18 cellular contexts compared by ENCODE assay signal in the genomic region with DNA sequence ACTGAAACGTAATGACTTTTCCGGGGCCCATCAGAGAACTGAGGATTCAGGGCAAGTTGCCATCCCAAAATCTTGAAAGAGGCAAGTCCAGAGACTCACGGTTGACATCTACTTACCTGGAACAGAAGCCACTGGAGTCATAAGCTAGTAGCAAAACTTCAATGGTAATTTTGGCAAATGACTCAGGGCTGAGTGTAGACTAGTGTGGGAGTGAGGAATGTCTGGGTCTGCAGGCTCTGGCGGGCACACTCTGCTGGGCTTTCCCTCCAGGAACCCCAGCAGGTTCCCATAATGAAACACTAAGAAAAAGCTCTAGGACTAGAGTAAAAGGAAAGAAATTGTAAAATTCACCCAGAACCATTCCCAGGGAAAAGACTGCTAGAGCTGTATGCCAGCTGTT.
A peak's percentile ranks its signal among the peaks of the same experiment; 100 is the strongest.
DNase-seq lines count a peak whose midpoint lies in the region; ATAC-seq and TF ChIP-seq lines count a peak whose summit lies in the region.
"Had no signal": no experiment of that assay in that cellular context is flagged by ENCODE, and none has a peak within 500 bp of the region (broad histone marks: within the 10 kb centered on the region; RNA-seq: fewer than 3 reads in every experiment).

No MANE protein-coding gene starts in this region.

- H3K4me3 ChIP-seq in fibroblast of pulmonary artery (replicated peaks; ENCODE audit: low read depth, low read length) = no peak overlapping the region

- no peak overlapping the region for H3K4me3 Mint-ChIP-seq in activated naive CD8-positive, alpha-beta T cell treated with anti-CD3 and anti-CD28 coated beads, Interleukin-2, amount 50 U/mL, for 24 hours
- no peak overlapping the region for H3K4me3 Mint-ChIP-seq in activated naive CD8-positive, alpha-beta T cell treated with anti-CD3 and anti-CD28 coated beads for 36 hours
- no peak overlapping the region for H3K4me3 Mint-ChIP-seq in activated T-helper 17 cell treated with anti-CD3 and anti-CD28 coated beads, Interleukin-2, amount 50 U/mL, for 72 hours
- H3K4me3 Mint-ChIP-seq: activated CD4-positive, alpha-beta T cell treated with anti-CD3 and anti-CD28 coated beads, Interleukin-2, amount 10 ng/mL, durations not matched to agents 24 days and 14 days; CD4-positive, CD25-positive, alpha-beta regulatory T cell; natural killer cell had no signal

- DNase-seq in activated naive CD8-positive, alpha-beta T cell treated with anti-CD3 and anti-CD28 coated beads, Interleukin-2, amount 50 U/mL, for 24 hours = no peak
- no peak for DNase-seq in activated naive CD8-positive, alpha-beta T cell treated with anti-CD3 and anti-CD28 coated beads for 36 hours
- DNase-seq in fibroblast of pulmonary artery (ENCODE audit: low read depth) (peak; percentile 13), stromal cell of bone marrow (ENCODE audit: low read depth) (peak; percentile 48), activated gamma-delta T cell (lab: John Stamatoyannopoulos, UW) (no peak), NK-92 (lab: John Stamatoyannopoulos, UW; ENCODE audit: unreplicated experiment) (no peak)
- DNase-seq: 8988T; activated CD4-positive, alpha-beta T cell treated with anti-CD3 and anti-CD28 coated beads, Interleukin-2, amount 10 ng/mL, durations not matched to agents 24 days and 14 days; activated naive CD4-positive, alpha-beta T cell; CD4-positive, CD25-positive, alpha-beta regulatory T cell; DMS153; natural killer cell; NCI-H446; stimulated activated CD4-positive, alpha-beta T cell treated with anti-CD3 and anti-CD28 coated beads, Interleukin-4, amount 100 ng/mL, for 4 hours had no signal

- no peaks in the 10 kb centered on the region for H3K9me3 Mint-ChIP-seq in activated naive CD8-positive, alpha-beta T cell treated with anti-CD3 and anti-CD28 coated beads, Interleukin-2, amount 50 U/mL, for 24 hours
- H3K9me3 Mint-ChIP-seq in activated naive CD8-positive, alpha-beta T cell treated with anti-CD3 and anti-CD28 coated beads for 36 hours = no peaks in the 10 kb centered on the region
- no peaks in the 10 kb centered on the region for H3K9me3 Mint-ChIP-seq in activated T-helper 17 cell treated with anti-CD3 and anti-CD28 coated beads, Interleukin-2, amount 50 U/mL, for 72 hours
- H3K9me3 Mint-ChIP-seq: natural killer cell had no signal

- ATAC-seq in activated naive CD8-positive, alpha-beta T cell treated with anti-CD3 and anti-CD28 coated beads, Interleukin-2, amount 50 U/mL, for 24 hours = peak; percentile 57
- ATAC-seq in activated T-helper 17 cell treated with anti-CD3 and anti-CD28 coated beads, Interleukin-2, amount 50 U/mL, for 72 hours (replicated peaks) = peak; percentile 56
- ATAC-seq in HG02852 (IDR thresholded peaks at IDR 0.05; ENCODE audit: unreplicated experiment) = no peak
- ATAC-seq: esophagus mucosa, HepG2, natural killer cell had no signal

- H3K27me3 Mint-ChIP-seq in activated naive CD8-positive, alpha-beta T cell treated with anti-CD3 and anti-CD28 coated beads, Interleukin-2, amount 50 U/mL, for 24 hours = peaks cover 9% of the 10 kb centered on the region
- H3K27me3 Mint-ChIP-seq in activated naive CD8-positive, alpha-beta T cell treated with anti-CD3 and anti-CD28 coated beads for 36 hours = peaks cover 8% of the 10 kb centered on the region
- H3K27me3 Mint-ChIP-seq in activated T-helper 17 cell treated with anti-CD3 and anti-CD28 coated beads, Interleukin-2, amount 50 U/mL, for 72 hours = peaks cover 23% of the 10 kb centered on the region

- H3K36me3 Mint-ChIP-seq in activated naive CD8-positive, alpha-beta T cell treated with anti-CD3 and anti-CD28 coated beads, Interleukin-2, amount 50 U/mL, for 24 hours (ENCODE audit: low read depth) = no peaks in the 10 kb centered on the region
- no peaks in the 10 kb centered on the region for H3K36me3 Mint-ChIP-seq in activated naive CD8-positive, alpha-beta T cell treated with anti-CD3 and anti-CD28 coated beads for 36 hours
- H3K36me3 Mint-ChIP-seq in activated T-helper 17 cell treated with anti-CD3 and anti-CD28 coated beads, Interleukin-2, amount 50 U/mL, for 72 hours (ENCODE audit: low read depth) = no peaks in the 10 kb centered on the region
- H3K36me3 Mint-ChIP-seq: CD4-positive, CD25-positive, alpha-beta regulatory T cell; natural killer cell had no signal

- TF ChIP-seq CTCF in fibroblast of pulmonary artery (IDR thresholded peaks at IDR 0.05; ENCODE audit: low read length, missing control alignments) = no peak

- H3K27ac Mint-ChIP-seq in activated naive CD8-positive, alpha-beta T cell treated with anti-CD3 and anti-CD28 coated beads, Interleukin-2, amount 50 U/mL, for 24 hours = no peak overlapping the region
- H3K27ac Mint-ChIP-seq in activated naive CD8-positive, alpha-beta T cell treated with anti-CD3 and anti-CD28 coated beads for 36 hours = no peak overlapping the region
- no peak overlapping the region for H3K27ac Mint-ChIP-seq in activated T-helper 17 cell treated with anti-CD3 and anti-CD28 coated beads, Interleukin-2, amount 50 U/mL, for 72 hours
- H3K27ac Mint-ChIP-seq: activated CD4-positive, alpha-beta T cell treated with anti-CD3 and anti-CD28 coated beads, Interleukin-2, amount 10 ng/mL, durations not matched to agents 24 days and 14 days; CD4-positive, CD25-positive, alpha-beta regulatory T cell; natural killer cell had no signal

- no peaks in the 10 kb centered on the region for H3K4me1 Mint-ChIP-seq in activated naive CD8-positive, alpha-beta T cell treated with anti-CD3 and anti-CD28 coated beads, Interleukin-2, amount 50 U/mL, for 24 hours
- no peaks in the 10 kb centered on the region for H3K4me1 Mint-ChIP-seq in activated naive CD8-positive, alpha-beta T cell treated with anti-CD3 and anti-CD28 coated beads for 36 hours
- no peaks in the 10 kb centered on the region for H3K4me1 Mint-ChIP-seq in activated T-helper 17 cell treated with anti-CD3 and anti-CD28 coated beads, Interleukin-2, amount 50 U/mL, for 72 hours
- H3K4me1 Mint-ChIP-seq: activated CD4-positive, alpha-beta T cell treated with anti-CD3 and anti-CD28 coated beads, Interleukin-2, amount 10 ng/mL, durations not matched to agents 24 days and 14 days; CD4-positive, CD25-positive, alpha-beta regulatory T cell; natural killer cell had no signal

Comparison
In these comparisons a context has a peak if more than half of its experiments do, and no peak if none do; other contexts are left out.
1. DNase-seq: peak in fibroblast of pulmonary artery (single experiment) and stromal cell of bone marrow (single experiment); none in activated naive CD8-positive, alpha-beta T cell treated with anti-CD3 and anti-CD28 coated beads, Interleukin-2, amount 50 U/mL, for 24 hours (single experiment), activated naive CD8-positive, alpha-beta T cell treated with anti-CD3 and anti-CD28 coated beads for 36 hours (single experiment), activated gamma-delta T cell (single experiment) and NK-92 (single experiment).